Comparison of ENCODE assay signal across 22 cellular contexts in the genomic region with DNA sequence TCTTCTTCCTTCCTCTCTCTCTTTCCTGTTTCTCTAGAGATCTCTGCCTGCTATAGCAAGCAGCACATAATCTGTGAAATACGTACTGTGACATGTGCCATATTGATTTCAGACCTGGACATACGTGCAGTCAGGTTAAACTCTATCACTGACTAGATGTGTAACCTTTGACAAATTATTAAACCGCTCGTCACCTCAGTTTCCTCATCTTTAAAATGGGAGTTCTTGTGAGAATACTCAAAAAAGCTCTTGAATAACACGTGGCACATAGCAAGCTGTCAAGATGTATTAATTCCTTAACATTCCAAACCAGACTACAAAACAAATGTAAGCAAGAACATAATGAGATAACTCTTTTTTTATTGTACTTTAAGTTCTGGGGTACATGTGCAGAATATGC.
"Had no signal": no experiment of that assay in that cellular context is flagged by ENCODE, and none has a peak within 500 bp of the region (broad histone marks: within the 10 kb centered on the region; RNA-seq: fewer than 3 reads in every experiment).

No MANE protein-coding gene starts in this region.

- H3K9me3 ChIP-seq: esophagus squamous epithelium, gastrocnemius medialis, lower lobe of right lung, mucosa of descending colon had no signal

- DNase-seq: dermis blood vessel endothelial cell; dorsolateral prefrontal cortex; effector CD4-positive, alpha-beta T cell; effector memory CD4-positive, alpha-beta T cell; erythroblast; esophagus squamous epithelium; foreskin fibroblast; foreskin melanocyte; gastrocnemius medialis; glutamatergic neuron; head of caudate nucleus; heart right ventricle; hippocampal formation; left cardiac atrium; left lung; left ventricle myocardium superior; lower lobe of right lung; mesenchymal stem cell; mucosa of descending colon had no signal

- H3K27me3 ChIP-seq: dorsolateral prefrontal cortex, esophagus squamous epithelium, gastrocnemius medialis, heart right ventricle, left lung had no signal

- H3K36me3 ChIP-seq: lower lobe of right lung had no signal

- H3K4me3 Mint-ChIP-seq: mesothelial cell of epicardium had no signal

- ATAC-seq: esophagus mucosa, gastrocnemius medialis, heart right ventricle, left cardiac atrium, left lung, left ventricle myocardium superior, lower lobe of right lung, mucosa of descending colon had no signal

- H3K4me1 Mint-ChIP-seq: mesothelial cell of epicardium had no signal

- H3K4me3 ChIP-seq: coronary artery, dorsolateral prefrontal cortex, esophagus squamous epithelium, gastrocnemius medialis, heart right ventricle, left lung, lower lobe of right lung, mucosa of descending colon had no signal

- H3K4me1 ChIP-seq: esophagus squamous epithelium, lower lobe of right lung had no signal

- H3K27ac Mint-ChIP-seq: mesothelial cell of epicardium had no signal
